ENCODE assay signal across 12 cellular contexts in the genomic region with DNA sequence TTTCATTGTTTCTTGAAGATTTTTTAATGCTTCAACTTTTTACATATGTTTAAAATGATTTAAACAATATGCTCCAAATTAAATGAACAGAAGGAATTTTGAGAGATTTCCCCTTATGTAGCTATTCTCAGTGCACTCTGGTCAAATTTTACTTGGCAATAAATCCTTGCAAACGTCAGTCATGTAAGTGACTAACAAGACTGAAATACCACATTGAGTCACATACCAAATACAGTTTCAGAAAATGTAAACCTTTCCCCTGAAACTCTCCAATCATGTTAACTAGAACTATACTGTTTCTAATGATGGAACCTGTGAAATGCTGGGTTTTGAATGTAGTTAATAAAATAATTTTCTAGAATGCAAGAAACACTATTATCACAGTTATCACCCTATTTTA. TPM values are rescaled to one million over a fixed set of nuclear protein-coding genes. Genes with fewer than 3 reads are reported as not detected.
DNase-seq lines count a peak whose midpoint lies in the region; ATAC-seq and TF ChIP-seq lines count a peak whose summit lies in the region.
"Had no signal": no experiment of that assay in that cellular context is flagged by ENCODE, and none has a peak within 500 bp of the region (broad histone marks: within the 10 kb centered on the region; RNA-seq: fewer than 3 reads in every experiment).

No MANE protein-coding gene starts in this region.

- H3K36me3 ChIP-seq in osteoblast (ENCODE audit: insufficient read depth, low read length) (peaks cover 38% of the 10 kb centered on the region), testis (ENCODE audit: low read depth, missing control alignments) (no peaks in the 10 kb centered on the region)

- DNase-seq in amniotic epithelial cell (ENCODE audit: low read depth) (peak; percentile 53), osteoblast (ENCODE audit: insufficient read length, low spot score, missing footprints) (peak; percentile 66), testis (no peak), SIG-M5 (lab: John Stamatoyannopoulos, UW) (no peak), hypothalamus (lab: John Stamatoyannopoulos, UW) (no peak)
- DNase-seq: activated CD4-positive, alpha-beta T cell treated with anti-CD3 and anti-CD28 coated beads for 48 hours; central memory CD4-positive, alpha-beta T cell; glutamatergic neuron; Right ventricle myocardium superior had no signal

- no peaks in the 10 kb centered on the region for H3K27me3 ChIP-seq in osteoblast (ENCODE audit: insufficient read depth, low read length)
- no peaks in the 10 kb centered on the region for H3K27me3 ChIP-seq in testis
- H3K27me3 ChIP-seq: vagina had no signal

- intact Hi-C loops in testis (cut with DNase I; ENCODE audit: low total_unique reads): no loop called here

- H3K79me2 ChIP-seq in osteoblast (ENCODE audit: insufficient read depth, low read length): no peaks in the 10 kb centered on the region

- H3K4me3 ChIP-seq in osteoblast (ENCODE audit: insufficient read depth, low read length) (no peak overlapping the region), testis (no peak overlapping the region)
- H3K4me3 ChIP-seq: vagina had no signal

- peaks cover 11% of the 10 kb centered on the region for H3K4me1 ChIP-seq in osteoblast (ENCODE audit: insufficient read depth, low read length)
- no peaks in the 10 kb centered on the region for H3K4me1 ChIP-seq in testis
- H3K4me1 ChIP-seq: vagina had no signal

- whole genome bisulfite sequencing in testis, 2 donors: 66 to 67% methylated on average over 1 of the region's 1 CpG

- no peak overlapping the region for H2AFZ ChIP-seq in osteoblast (ENCODE audit: low read length)

- TF ChIP-seq CTCF in osteoblast (IDR thresholded peaks at IDR 0.05; ENCODE audit: extremely low read depth, low read depth, low read length) (no peak), testis (IDR thresholded peaks at IDR 0.05) (no peak)

- H4K20me1 ChIP-seq in osteoblast (ENCODE audit: insufficient read depth, low read length): no peaks in the 10 kb centered on the region

- no peak overlapping the region for H3K4me2 ChIP-seq in osteoblast (ENCODE audit: insufficient read depth, low read length)

- TF ChIP-seq POLR2A in testis (IDR thresholded peaks at IDR 0.05): no peak

- ATAC-seq in GM18502 (IDR thresholded peaks at IDR 0.05; ENCODE audit: poor library complexity, unreplicated experiment) (peak; percentile 47), HG02759 (IDR thresholded peaks at IDR 0.05; ENCODE audit: unreplicated experiment) (peak; percentile 48)

- H3K9me3 ChIP-seq in osteoblast (ENCODE audit: low read depth, low read length) (no peaks in the 10 kb centered on the region), testis (no peaks in the 10 kb centered on the region)
- H3K9me3 ChIP-seq: vagina had no signal

- H3K27ac ChIP-seq in osteoblast (ENCODE audit: low read depth, low read length): peak overlapping the region; percentile 39
- H3K27ac ChIP-seq in testis: no peak overlapping the region
- H3K27ac ChIP-seq: vagina had no signal

RNA-seq across cellular contexts. Expression of a gene that starts 29.6 kb away (rescaled TPM):
- total RNA-seq in osteoblast (46.0 and 46.3 TPM in 2 replicates), testis (10 to 100 TPM; 34.7 to 37.2 TPM)
- 112 TPM for polyA plus RNA-seq in testis (ENCODE audit: insufficient read depth, low read depth, low replicate concordance)

RNA-seq across cellular contexts. Expression of a gene that starts 45.5 kb away (rescaled TPM):
- total RNA-seq in osteoblast (30.0 and 30.6 TPM in 2 replicates), testis (10 to 100 TPM; 13.7 to 16.7 TPM)
- polyA plus RNA-seq in testis (ENCODE audit: insufficient read depth, low read depth, low replicate concordance): 10.3 TPM

Comparison
In these comparisons a context has a peak if more than half of its experiments do, and no peak if none do; other contexts are left out.
1. DNase-seq: peak in amniotic epithelial cell (single experiment) and osteoblast (single experiment); none in testis (single experiment), SIG-M5 (single experiment) and hypothalamus (0 of 51).